8 cellular contexts compared by ENCODE assay signal in the genomic region with DNA sequence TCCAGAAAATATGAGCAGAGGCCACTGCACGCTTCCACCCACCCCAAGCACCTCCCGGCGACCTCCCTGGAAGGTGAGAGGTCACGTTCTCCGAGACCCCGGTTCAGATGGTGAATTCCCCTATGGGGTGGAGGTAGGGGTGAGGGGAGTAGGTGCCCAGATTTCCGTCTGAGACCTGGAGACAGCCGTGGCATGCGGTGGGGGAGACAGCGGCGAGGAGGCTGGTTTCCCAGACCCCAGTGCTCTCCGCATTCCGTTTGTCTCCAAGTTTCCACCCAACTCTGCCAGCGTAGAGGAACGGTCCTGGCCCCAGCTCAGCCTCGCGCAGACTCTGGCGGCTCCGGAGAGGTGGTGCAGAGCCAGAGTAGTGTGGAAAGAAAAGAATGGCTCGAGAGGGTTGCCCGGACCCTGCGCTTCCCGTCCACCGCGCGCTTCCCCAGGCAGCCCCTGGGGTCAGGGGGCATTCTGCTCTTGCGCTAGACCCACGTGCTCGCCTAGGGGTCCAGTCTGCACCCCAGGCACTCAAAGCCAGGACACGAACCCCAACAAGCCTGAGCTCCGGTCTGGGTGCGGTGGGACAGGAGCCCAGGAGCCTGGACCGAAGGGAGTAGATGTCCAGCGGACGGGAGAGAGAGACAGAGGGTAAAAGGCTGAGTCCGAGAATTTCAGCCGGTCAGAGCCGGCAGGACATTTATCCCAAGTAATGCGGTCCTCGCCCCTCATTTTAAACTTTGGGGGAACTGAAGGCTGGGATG. TPM values are rescaled to one million over a fixed set of nuclear protein-coding genes. Genes with fewer than 3 reads are reported as not detected.
DNase-seq lines count a peak whose midpoint lies in the region; ATAC-seq, FAIRE-seq and TF ChIP-seq lines count a peak whose summit lies in the region.

No MANE protein-coding gene starts in this region.

- in situ Hi-C loops in K562 (cut with MboI) = loop anchor here (25.0 kb wide), 1 partner anchor 701 kb away; no protein-coding TSS in a partner anchor

- no TSS peak for BruUV-seq in K562 (replicated peaks; lab: Mats Ljungman, UMichigan)

- CTCF ChIA-PET in K562 (lab: Yijun Ruan, JAX; ENCODE audit: low intra/inter-chr PET ratio) = interaction anchor here (0.8 to 2.4 kb wide), 3 partner anchors 241 to 683 kb away, joined by 3 to 28 read pairs (median 3); no protein-coding TSS in a partner anchor

- intact Hi-C loops in K562 (cut with micrococcal nuclease) = loop anchor here (2.0 kb wide), 1 partner anchor 148 kb away; no protein-coding TSS in a partner anchor
- intact Hi-C loops in sigmoid colon (cut with DNase I) = loop anchor here (1.0 to 10.0 kb wide), 3 partner anchors 151 to 664 kb away; no protein-coding TSS in a partner anchor

- peak overlapping the region; percentile 95 for H2AFZ ChIP-seq in K562 (ENCODE audit: low read depth, low read length)

- no peak for TF ChIP-seq EP300 in K562 (IDR thresholded peaks at IDR 0.05; ENCODE audit: low read length)
- no peak for TF ChIP-seq EP300 in sigmoid colon (IDR thresholded peaks at IDR 0.05)

- POLR2A ChIA-PET in K562 (lab: Yijun Ruan, JAX) = interaction anchor here (0.9 kb wide), 1 partner anchor 242 kb away, joined by 4 read pairs; no protein-coding TSS in a partner anchor

- H3K79me2 ChIP-seq in K562 (ENCODE audit: control insufficient read depth, insufficient read depth, low read length) = peaks cover 4% of the 10 kb centered on the region; the same call in 2 of the 3 replicates

- FAIRE-seq in K562 (lab: Jason Lieb, UNC) = no peak

- H3K4me2 ChIP-seq in BLaER1 treated with 17β-estradiol and CSF1 and Interleukin-3, amounts not matched to agents 10 nM and 100 nM = peak overlapping the region; percentile 75 to 97 (median 92)
- H3K4me2 ChIP-seq in K562 (ENCODE audit: insufficient read depth, low read length) = peak overlapping the region; percentile 88

- TF ChIP-seq POLR2A in K562 (conservative IDR thresholded peaks at IDR 0.05) (no peak), sigmoid colon (IDR thresholded peaks at IDR 0.05) (no peak)

- no peak for TF ChIP-seq RAD21 in K562 (CRISPR knock-in tag; conservative IDR thresholded peaks at IDR 0.05 in 1 of 2, IDR thresholded peaks at IDR 0.05 in 1 of 2)

- H4K20me1 ChIP-seq in BLaER1 treated with 17β-estradiol and CSF1 and Interleukin-3, amounts not matched to agents 10 nM and 100 nM = no peaks in the 10 kb centered on the region; a peak in 1 of 22 replicates
- H4K20me1 ChIP-seq in K562 (replicated peaks; ENCODE audit: control insufficient read depth, insufficient read depth, low read length) = no peaks in the 10 kb centered on the region

- peaks cover 26 to 54% (median 35%) of the 10 kb centered on the region in 11 experiments for H3K27me3 ChIP-seq in BLaER1 treated with 17β-estradiol and CSF1 and Interleukin-3, amounts not matched to agents 10 nM and 100 nM
- H3K27me3 ChIP-seq in K562 (ENCODE audit: control insufficient read depth in 2 of 2, insufficient read depth in 2 of 2, low read length in 2 of 2) (peaks cover 0 to 16% of the 10 kb centered on the region in 2 experiments; a peak in 2 of 5 replicates), iPS-18a (ENCODE audit: control insufficient read depth, insufficient read depth, low read length) (peaks cover 94% of the 10 kb centered on the region), sigmoid colon (no peaks in the 10 kb centered on the region)

- peak overlapping the region in 2 of 11 experiments; percentile 27 to 56; a peak in 3 of 22 replicates for H3K27ac ChIP-seq in BLaER1 treated with 17β-estradiol and CSF1 and Interleukin-3, amounts not matched to agents 10 nM and 100 nM
- H3K27ac ChIP-seq in K562 (ENCODE audit: extremely low read depth, low read depth, low read length) (0 out of 3 replicates have a peak overlapping the region, but pooled peaks have one; percentile 15), iPS-18a (ENCODE audit: low read length) (no peak overlapping the region), sigmoid colon (peak overlapping the region; percentile 89 to 99 (median 94))

- peak overlapping the region; percentile 62 to 77 (median 71); a peak in 21 of 22 replicates for H3K9ac ChIP-seq in BLaER1 treated with 17β-estradiol and CSF1 and Interleukin-3, amounts not matched to agents 10 nM and 100 nM
- peak overlapping the region; percentile 44 to 86 for H3K9ac ChIP-seq in K562 (ENCODE audit: insufficient read depth in 1 of 2, low read depth in 2 of 2, low read length in 2 of 2)
- no peak overlapping the region for H3K9ac ChIP-seq in iPS-18a (ENCODE audit: low read length)

- H3K4me3 ChIP-seq in BLaER1 treated with 17β-estradiol and CSF1 and Interleukin-3, amounts not matched to agents 10 nM and 100 nM = peak overlapping the region; percentile 56 to 73 (median 62)
- peak overlapping the region; percentile 50 for H3K4me3 ChIP-seq in Jurkat, Clone E6-1 (ENCODE audit: low read length)
- peak overlapping the region; percentile 56 for H3K4me3 ChIP-seq in K562
- peak overlapping the region; percentile 79 for H3K4me3 ChIP-seq in iPS-18a (ENCODE audit: low read length)
- peak overlapping the region; percentile 61 to 94 (median 80) for H3K4me3 ChIP-seq in sigmoid colon

- WGBS in K562 (ENCODE audit: insufficient coverage, low coverage, missing lambda C conversion rate) = 16% methylated on average over 18 of the region's 40 CpGs
- 2 to 4% methylated on average over 40 of the region's 40 CpGs for WGBS in sigmoid colon, 2 donors

- ATAC-seq in K562 = peak; percentile 43
- ATAC-seq in HG02763 (IDR thresholded peaks at IDR 0.05; ENCODE audit: unreplicated experiment) = no peak
- no peak for ATAC-seq in GM19395 (IDR thresholded peaks at IDR 0.05; ENCODE audit: unreplicated experiment)

- no peak for DNase-seq in Jurkat, Clone E6-1 (ENCODE audit: low read depth, low spot score)
- DNase-seq in K562 (ENCODE audit: extremely low read depth in 1 of 4, low spot score in 3 of 4) = peak in 2 of 4 experiments; percentile 15 to 18
- peak; percentile 84 for DNase-seq in sigmoid colon
- no peak for DNase-seq in DMS79 treated with DMSO at 0.1 percent for 48 hours (lab: John Stamatoyannopoulos, UW)

- H3K9me1 ChIP-seq in K562 (ENCODE audit: control insufficient read depth, insufficient read depth, low read length) = no peaks in the 10 kb centered on the region

- peaks cover 32 to 52% (median 45%) of the 10 kb centered on the region in 10 experiments for H3K4me1 ChIP-seq in BLaER1 treated with 17β-estradiol and CSF1 and Interleukin-3, amounts not matched to agents 10 nM and 100 nM
- H3K4me1 ChIP-seq in K562 (replicated peaks in 1 of 2; ENCODE audit: control insufficient read depth in 2 of 2, insufficient read depth in 2 of 2, low read length in 2 of 2) = peaks cover 34 to 35% of the 10 kb centered on the region in 2 experiments
- peaks cover 2% of the 10 kb centered on the region for H3K4me1 ChIP-seq in iPS-18a (ENCODE audit: control insufficient read depth, low read depth, low read length)
- H3K4me1 ChIP-seq in sigmoid colon = peaks cover 0 to 66% (median 53%) of the 10 kb centered on the region in 4 donors

- TF ChIP-seq CTCF in K562 (IDR thresholded peaks at IDR 0.05 in 2 of 3, conservative IDR thresholded peaks at IDR 0.05 in 1 of 3; ENCODE audit: insufficient read depth in 2 of 3, low read depth in 1 of 3, low read length in 3 of 3) (no peak), sigmoid colon (IDR thresholded peaks at IDR 0.05) (peak in 2 of 4 experiments; percentile 9 to 23)

- H3K36me3 ChIP-seq in BLaER1 treated with 17β-estradiol and CSF1 and Interleukin-3, amounts not matched to agents 10 nM and 100 nM = peaks cover 0 to 17% (median 0%) of the 10 kb centered on the region in 11 experiments; a peak in 2 of 22 replicates
- H3K36me3 ChIP-seq in K562 (ENCODE audit: control insufficient read depth, insufficient read depth, low read length) (peaks cover 16% of the 10 kb centered on the region; the same call in 2 of the 3 replicates), iPS-18a (ENCODE audit: control insufficient read depth, low read depth, low read length) (no peaks in the 10 kb centered on the region), sigmoid colon (peaks cover 18 to 35% (median 27%) of the 10 kb centered on the region in 4 donors)

- H3K9me3 ChIP-seq in BLaER1 treated with 17β-estradiol and CSF1 and Interleukin-3, amounts not matched to agents 10 nM and 100 nM (replicated peaks in 1 of 11) = peaks cover 0 to 7% (median 0%) of the 10 kb centered on the region in 11 experiments; a peak in 2 of 22 replicates
- H3K9me3 ChIP-seq in K562 (replicated peaks; ENCODE audit: control insufficient read depth, insufficient read depth, low read depth, low read length) (no peaks in the 10 kb centered on the region), iPS-18a (ENCODE audit: control insufficient read depth, low read depth, low read length) (no peaks in the 10 kb centered on the region), sigmoid colon (no peaks in the 10 kb centered on the region)

TF ChIP-seq in K562, 482 proteins besides CTCF, POLR2A, EP300 and RAD21 (continues in another document):
- TF ChIP-seq GABPB1 (CRISPR knock-in tag; IDR thresholded peaks at IDR 0.05) = 0 out of 2 replicates have a peak, but pooled peaks have one; percentile 30
- peak; percentile 63 to 66 for TF ChIP-seq NRF1 (conservative IDR thresholded peaks at IDR 0.05 in 1 of 2, IDR thresholded peaks at IDR 0.05 in 1 of 2)

RNA-seq across cellular contexts. Expression of a gene that starts 3.9 kb away (rescaled TPM):
- 14.3 TPM for polyA plus RNA-seq in Jurkat, Clone E6-1 (2012; ENCODE audit: insufficient read depth, insufficient read length)
- 25.4 and 26.0 TPM in 2 replicates for total RNA-seq in K562 (2011; cell fraction: chromatin; rRNA removed; ENCODE audit: low replicate concordance)
- total RNA-seq in K562 (2011; cell fraction: nucleolus; rRNA removed) = 30.4 and 30.5 TPM in 2 replicates
- total RNA-seq in K562 (2011; cell fraction: nucleoplasm; rRNA removed) = 33.2 and 46.4 TPM in 2 replicates
- total RNA-seq in K562 (2014; rRNA removed) (12.6 and 17.9 TPM in 2 replicates), K562 (2014; rRNA removed; fragmentation: Illumina TruSeq; extraction: Trizol) (22.5 and 25.2 TPM in 2 replicates), K562 (2015; rRNA removed; fragmentation: Illumina TruSeq; extraction: Trizol) (28.7 and 29.1 TPM in 2 replicates), K562 (2021) (25.8 and 26.1 TPM in 2 replicates), sigmoid colon (100 to 1,000 TPM; 125 to 350 (median 199) TPM)
- polyA plus RNA-seq in K562 (2011; rRNA removed) (24.8 and 29.8 TPM in 2 replicates), K562 (2014; fragmentation: Illumina TruSeq; extraction: Trizol) (38.4 and 45.2 TPM in 2 replicates), K562 (2014; fragmentation: Nextera tagmentation; extraction: Ambion mirVana) (10 to 100 TPM; 54.4 to 62.3 TPM), K562 (2014; rRNA removed) (22.6 and 27.4 TPM in 2 replicates), sigmoid colon (10 to 100 TPM; 25.2 to 48.9 (median 38.4) TPM)
- 33.2 and 43.8 TPM in 2 replicates for polyA plus RNA-seq in K562 (2011; cell fraction: cytosol; rRNA removed)
- polyA plus RNA-seq in K562 (2011; cell fraction: nucleus; rRNA removed) = 11.7 and 16.0 TPM in 2 replicates
- polyA plus RNA-seq in K562 (2012) = 35.9 and 60.1 TPM in 2 replicates
- polyA minus RNA-seq in K562 (2011; rRNA and poly(A)+ RNA removed) = 44.8 and 48.5 TPM in 2 replicates
- 17.1 and 33.0 TPM in 2 replicates for polyA minus RNA-seq in K562 (2011; cell fraction: cytosol; rRNA and poly(A)+ RNA removed)
- 6.5 and 15.4 TPM in 2 replicates for polyA minus RNA-seq in K562 (2011; cell fraction: nucleus; rRNA and poly(A)+ RNA removed)
